In the genomic region with DNA sequence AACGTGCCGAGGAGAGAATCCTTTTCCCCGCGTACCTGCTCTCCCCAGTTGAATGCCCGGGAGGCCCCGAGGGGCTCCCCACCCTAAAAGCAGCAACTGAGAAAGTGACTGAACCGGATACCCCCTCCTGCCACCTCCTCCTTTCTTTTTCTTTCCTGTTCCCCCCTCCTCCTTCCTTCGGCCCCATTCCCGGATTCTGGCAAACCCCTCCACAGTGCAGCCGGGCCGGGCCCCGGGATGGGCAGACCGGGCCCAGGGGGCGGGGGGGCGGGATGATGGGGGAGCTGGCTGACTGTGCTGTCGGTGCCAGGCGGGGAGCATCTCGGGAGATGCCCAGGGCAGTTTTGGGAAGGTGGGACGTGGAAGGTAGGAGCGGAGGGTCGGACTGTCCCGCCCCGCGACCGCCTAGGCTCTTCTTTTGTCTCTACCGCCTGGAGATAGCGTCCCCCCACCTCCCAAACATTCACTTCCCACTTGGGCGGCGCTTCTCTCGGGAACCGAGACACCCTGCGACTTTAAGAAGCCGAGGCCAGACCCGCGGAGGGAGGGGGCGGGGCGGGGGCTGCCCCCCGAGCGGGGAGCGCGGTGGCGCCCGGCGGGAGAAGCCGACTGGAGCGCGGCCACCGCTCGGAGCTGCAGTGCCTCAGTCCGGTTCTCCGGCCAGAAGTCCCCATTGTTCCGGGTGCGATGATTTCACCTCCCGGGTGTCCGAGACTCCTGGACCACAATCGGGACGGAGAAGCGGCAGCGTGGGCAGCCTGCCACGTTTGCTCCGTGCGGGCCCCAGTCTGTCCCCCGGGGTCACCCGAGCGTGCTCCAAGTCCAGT, we compare ENCODE assay signal across 8 cellular contexts. TPM values are rescaled to one million over a fixed set of nuclear protein-coding genes. Genes with fewer than 3 reads are reported as not detected.
DNase-seq lines count a peak whose midpoint lies in the region; ATAC-seq and TF ChIP-seq lines count a peak whose summit lies in the region.

No MANE protein-coding gene starts in this region.

- peak overlapping the region; percentile 66 for H3K9ac ChIP-seq in adipocyte (ENCODE audit: low read length)

- DNase-seq in CD4-positive, alpha-beta memory T cell, result peak in 2 of 5 donors; percentile 14 to 31
- no peak for DNase-seq in HL-60 (ENCODE audit: low read depth in 1 of 2, low spot score in 1 of 2)
- DNase-seq in adipocyte (ENCODE audit: low read depth), result peak; percentile 71
- no peak for DNase-seq in left lobe of liver (ENCODE audit: low spot score)
- no peak for DNase-seq in HPDE6-E6E7 (ENCODE audit: extremely low spot score)
- DNase-seq in activated CD4-positive, alpha-beta T cell treated with anti-CD3 and anti-CD28 coated beads, Interleukin-2, amount 50 U/mL, for 48 hours, result no peak

- CTCF ChIA-PET in CD4-positive, alpha-beta memory T cell (lab: Charles Lee; ENCODE audit: partially characterized antibody), result interaction anchor here (1.7 kb wide), 1 partner anchor 10 kb away, joined by 6 read pairs; no protein-coding TSS in a partner anchor

- POLR2A ChIA-PET in CD4-positive, alpha-beta memory T cell (lab: Charles Lee; ENCODE audit: partially characterized antibody), result interaction anchor here (1.0 to 14.0 kb wide), 4 partner anchors 7 to 368 kb away, joined by 3 to 186 read pairs (median 96); partner anchors contain the start of genes DLX1 and DLX2

- intact Hi-C loops in CD4-positive, alpha-beta memory T cell (cut with micrococcal nuclease), result loop anchor here (1.0 to 5.0 kb wide), 3 partner anchors 8 to 1167 kb away; partner anchors contain the start of genes DLX2 and GORASP2

- peak overlapping the region in 7 of 8 donors; percentile 61 to 90 (median 87) for H3K4me3 Mint-ChIP-seq in CD4-positive, alpha-beta memory T cell

- H3K4me1 Mint-ChIP-seq in CD4-positive, alpha-beta memory T cell, result peaks cover 21 to 69% (median 33%) of the 10 kb centered on the region in 4 donors

- peaks cover 97% of the 10 kb centered on the region for H3K27me3 ChIP-seq in CD4-positive, alpha-beta memory T cell (ENCODE audit: insufficient read depth, low read length)
- H3K27me3 ChIP-seq in HL-60 (ENCODE audit: insufficient read depth, poor library complexity, severe bottlenecking), result peaks cover 86% of the 10 kb centered on the region
- peaks cover 42% of the 10 kb centered on the region for H3K27me3 ChIP-seq in adipocyte (replicated peaks; ENCODE audit: control insufficient read depth, insufficient read depth, low read length)

- H3K9me3 ChIP-seq in CD4-positive, alpha-beta memory T cell (ENCODE audit: control insufficient read depth in 1 of 2, low read length in 2 of 2), result no peaks in the 10 kb centered on the region
- no peaks in the 10 kb centered on the region for H3K9me3 ChIP-seq in adipocyte (ENCODE audit: control insufficient read depth, low read length)

- 2% methylated on average over 65 of the region's 65 CpGs for WGBS in urinary bladder

- H3K9me3 Mint-ChIP-seq in CD4-positive, alpha-beta memory T cell, result peaks cover 0 to 24% (median 4%) of the 10 kb centered on the region in 8 donors

- H3K4me3 ChIP-seq in CD4-positive, alpha-beta memory T cell (ENCODE audit: low read length in 2 of 2), result peak overlapping the region in 1 of 2 donors; percentile 50
- H3K4me3 ChIP-seq in HL-60 (replicated peaks; ENCODE audit: insufficient read depth, low read length) (peak overlapping the region; percentile 68), adipocyte (ENCODE audit: low read length) (peak overlapping the region; percentile 82), urinary bladder (ENCODE audit: low read depth, low read length) (peak overlapping the region; percentile 28)

- H3K36me3 ChIP-seq in CD4-positive, alpha-beta memory T cell (ENCODE audit: insufficient read depth, low read length), result no peaks in the 10 kb centered on the region
- H3K36me3 ChIP-seq in adipocyte (ENCODE audit: control insufficient read depth, insufficient read depth, low read length, severe bottlenecking) (no peaks in the 10 kb centered on the region), urinary bladder (ENCODE audit: insufficient read depth) (no peaks in the 10 kb centered on the region)

- TF ChIP-seq CTCF in HL-60 (IDR thresholded peaks at IDR 0.05; ENCODE audit: insufficient read depth, low read length), result no peak

- H3K27ac ChIP-seq in CD4-positive, alpha-beta memory T cell (ENCODE audit: low read depth, low read length), result no peak overlapping the region
- H3K27ac ChIP-seq in HL-60 (replicated peaks) (no peak overlapping the region), urinary bladder (ENCODE audit: low read depth) (no peak overlapping the region)

- peak overlapping the region in 2 of 7 donors; percentile 41 to 99 for H3K27ac Mint-ChIP-seq in CD4-positive, alpha-beta memory T cell

- H3K36me3 Mint-ChIP-seq in CD4-positive, alpha-beta memory T cell, result no peaks in the 10 kb centered on the region

- H3K27me3 Mint-ChIP-seq in CD4-positive, alpha-beta memory T cell, result peaks cover 61 to 63% of the 10 kb centered on the region in 2 donors

- peaks cover 66% of the 10 kb centered on the region for H3K4me1 ChIP-seq in CD4-positive, alpha-beta memory T cell (ENCODE audit: insufficient read depth, low read length)
- H3K4me1 ChIP-seq in adipocyte (ENCODE audit: control insufficient read depth, insufficient read depth, low read length), result peaks cover 41% of the 10 kb centered on the region
- H3K4me1 ChIP-seq in urinary bladder (ENCODE audit: insufficient read depth), result no peaks in the 10 kb centered on the region

- ATAC-seq in left lobe of liver (peak; percentile 23), HG03039 (IDR thresholded peaks at IDR 0.05; ENCODE audit: unreplicated experiment) (no peak)

RNA-seq across cellular contexts. Expression of gene DLX2, which starts 8.2 kb away (rescaled TPM):
- not detected for total RNA-seq in CD4-positive, alpha-beta memory T cell
- polyA plus RNA-seq in CD4-positive, alpha-beta memory T cell, result not detected
- not detected for total RNA-seq in left lobe of liver
- not detected for total RNA-seq in urinary bladder
- polyA plus RNA-seq in urinary bladder, result 0.08 TPM

RNA-seq across cellular contexts. Expression of gene DLX1, which starts 9.2 kb away (rescaled TPM):
- total RNA-seq in CD4-positive, alpha-beta memory T cell, result not detected
- polyA plus RNA-seq in CD4-positive, alpha-beta memory T cell, result not detected
- total RNA-seq in left lobe of liver, result not detected
- 0.21 TPM for total RNA-seq in urinary bladder
- 0.41 TPM for polyA plus RNA-seq in urinary bladder
